9 cellular contexts compared by ENCODE assay signal in the genomic region with DNA sequence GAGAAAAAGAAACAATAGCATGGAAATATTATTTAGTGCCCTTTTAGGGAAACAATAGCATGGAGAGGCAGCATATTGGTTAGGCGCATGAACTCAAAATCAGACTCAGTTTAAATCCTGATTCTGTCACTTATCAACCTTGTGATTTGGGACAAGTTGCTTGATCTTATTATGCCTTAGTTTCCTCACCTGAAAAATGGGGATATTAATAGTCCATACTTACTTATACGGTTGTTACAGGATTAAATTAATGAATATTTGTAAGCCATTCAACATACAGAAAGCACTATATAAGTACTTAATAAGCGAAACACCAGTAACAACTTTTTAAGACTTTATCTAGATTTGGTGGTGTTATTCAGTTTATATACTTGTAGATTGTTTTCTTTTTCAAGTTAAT. TPM values are rescaled to one million over a fixed set of nuclear protein-coding genes. Genes with fewer than 3 reads are reported as not detected.
DNase-seq lines count a peak whose midpoint lies in the region; ATAC-seq, FAIRE-seq and TF ChIP-seq lines count a peak whose summit lies in the region.
"Had no signal": no experiment of that assay in that cellular context is flagged by ENCODE, and none has a peak within 500 bp of the region (broad histone marks: within the 10 kb centered on the region; RNA-seq: fewer than 3 reads in every experiment).

No MANE protein-coding gene starts in this region.

- H3K4me1 ChIP-seq in BE2C: peaks cover 3% of the 10 kb centered on the region; the same call in 1 of the 2 replicates
- H3K4me1 ChIP-seq in IMR-90 (ENCODE audit: control insufficient read depth, insufficient read depth, low read length): peaks cover 10% of the 10 kb centered on the region; the same call in 1 of the 2 replicates

- peak overlapping the region; percentile 44; the same call in 1 of the 2 replicates for H4K91ac ChIP-seq in IMR-90 (ENCODE audit: insufficient read depth, low read depth, low read length)

- no peak overlapping the region for H3K18ac ChIP-seq in IMR-90 (ENCODE audit: low read depth, low read length)

- ATAC-seq in IMR-90 (ENCODE audit: low read depth): no peak
- no peak for ATAC-seq in naive thymus-derived CD8-positive, alpha-beta T cell
- no peak for ATAC-seq in HG03097 (IDR thresholded peaks at IDR 0.05; ENCODE audit: low FRiP score, unreplicated experiment)

- H4K5ac ChIP-seq in IMR-90 (ENCODE audit: low read depth, low read length): peak overlapping the region; percentile 27; the same call in 1 of the 2 replicates

- no peaks in the 10 kb centered on the region for H3K9me3 Mint-ChIP-seq in naive thymus-derived CD8-positive, alpha-beta T cell

- no peak overlapping the region for H2AK9ac ChIP-seq in IMR-90 (replicated peaks; ENCODE audit: low read depth, low read length, poor library complexity)

- no peak overlapping the region for H2AFZ ChIP-seq in IMR-90 (replicated peaks; ENCODE audit: low read length, poor library complexity)

- FAIRE-seq in frontal cortex (lab: Jason Lieb, UNC): no peak

- DNase-seq in BE2C (no peak), IMR-90 (no peak), brain microvascular endothelial cell (no peak), AML-193 (lab: John Stamatoyannopoulos, UW) (no peak), frontal cortex (ENCODE audit: low spot score in 2 of 2) (no peak)
- DNase-seq in naive thymus-derived CD8-positive, alpha-beta T cell: no peak
- DNase-seq in stimulated activated CD8-positive, alpha-beta memory T cell treated with anti-CD3 and anti-CD28 coated beads, Interleukin-4, amount 100 ng/mL, for 48 hours: no peak
- DNase-seq: left lung had no signal

- CTCF ChIA-PET in IMR-90 (lab: Yijun Ruan, JAX): no interaction called here

- peak overlapping the region; percentile 94 to 96; a peak in 3 of 4 replicates for H4K8ac ChIP-seq in IMR-90 (ENCODE audit: low read depth in 2 of 2, low read length in 2 of 2)

- peaks cover 26 to 51% (median 46%) of the 10 kb centered on the region in 4 donors for H3K4me1 Mint-ChIP-seq in naive thymus-derived CD8-positive, alpha-beta T cell

- H3K36me3 ChIP-seq in BE2C: no peaks in the 10 kb centered on the region
- peaks cover 4% of the 10 kb centered on the region; the same call in 1 of the 2 replicates for H3K36me3 ChIP-seq in IMR-90 (ENCODE audit: control insufficient read depth, insufficient read depth, low read length)
- no peaks in the 10 kb centered on the region for H3K36me3 ChIP-seq in brain microvascular endothelial cell (replicated peaks)

- 100% methylated on average over 1 of the region's 3 CpGs; no CpG with 5 or more reads in 1 of the 2 experiments for WGBS in IMR-90 (ENCODE audit: extremely low coverage in 2 of 2, insufficient read length in 1 of 2), 2 experiments

- H2AK5ac ChIP-seq in IMR-90 (ENCODE audit: low read depth, low read length): no peak overlapping the region

- H2BK20ac ChIP-seq in IMR-90 (ENCODE audit: low read depth, low read length): no peak overlapping the region

- peak overlapping the region; percentile 82; the same call in 1 of the 2 replicates for H3K9ac ChIP-seq in IMR-90 (ENCODE audit: low read depth, low read length)

- H3K27me3 ChIP-seq in BE2C (no peaks in the 10 kb centered on the region), IMR-90 (ENCODE audit: control insufficient read depth, insufficient read depth, low read length) (no peaks in the 10 kb centered on the region), brain microvascular endothelial cell (replicated peaks) (no peaks in the 10 kb centered on the region)
- H3K27me3 ChIP-seq: left lung had no signal

- H4K20me1 ChIP-seq in IMR-90 (ENCODE audit: insufficient read depth, low read length): no peaks in the 10 kb centered on the region

- peak overlapping the region; percentile 87 for H3K14ac ChIP-seq in IMR-90 (replicated peaks; ENCODE audit: low read depth, low read length)

- H3K4ac ChIP-seq in IMR-90 (ENCODE audit: low read depth, low read length): peak overlapping the region; percentile 84; the same call in 1 of the 2 replicates

- H3K27ac Mint-ChIP-seq in naive thymus-derived CD8-positive, alpha-beta T cell: peak overlapping the region in 4 of 10 donors; percentile 56 to 100 (median 96)

- no peaks in the 10 kb centered on the region for H3K9me1 ChIP-seq in IMR-90 (ENCODE audit: insufficient read depth, low read length)

- H3K27ac ChIP-seq in IMR-90 (ENCODE audit: insufficient read depth, low read length): no peak overlapping the region
- no peak overlapping the region for H3K27ac ChIP-seq in brain microvascular endothelial cell

- POLR2A ChIA-PET in IMR-90 (lab: Charles Lee; ENCODE audit: unreplicated experiment): no interaction called here
- POLR2A ChIA-PET in naive thymus-derived CD8-positive, alpha-beta T cell (lab: Charles Lee): no interaction called here

- peaks cover 0 to 24% (median 13%) of the 10 kb centered on the region in 3 donors for H3K36me3 Mint-ChIP-seq in naive thymus-derived CD8-positive, alpha-beta T cell

- TF ChIP-seq POLR2A in IMR-90 (IDR thresholded peaks at IDR 0.05; ENCODE audit: low read depth, low read length): no peak

- in situ Hi-C loops in IMR-90 (cut with MboI; ENCODE audit: low sequenced_read_pairs) (no loop called here), brain microvascular endothelial cell (cut with HindIII; ENCODE audit: low pct_ligation_motif_present, low sequenced_read_pairs) (no loop called here)

- peak overlapping the region; percentile 95 to 100 (median 98) for H3K4me3 Mint-ChIP-seq in naive thymus-derived CD8-positive, alpha-beta T cell

- intact Hi-C loops in IMR-90 (cut with micrococcal nuclease): loop anchor here (5.0 to 10.0 kb wide), 2 partner anchors 120 to 418 kb away; a partner anchor contains a TSS

- peaks cover 0 to 19% (median 9%) of the 10 kb centered on the region in 5 donors for H3K27me3 Mint-ChIP-seq in naive thymus-derived CD8-positive, alpha-beta T cell

- dilution Hi-C loops in IMR-90 (cut with HindIII; ENCODE audit: low sequenced_read_pairs, unreplicated experiment): no loop called here

- peak overlapping the region; percentile 70; the same call in 1 of the 2 replicates for H3K23ac ChIP-seq in IMR-90 (ENCODE audit: low read depth, low read length)

- TF ChIP-seq CTCF in BE2C (IDR thresholded peaks at IDR 0.05; ENCODE audit: low read depth, low read length) (no peak), IMR-90 (conservative IDR thresholded peaks at IDR 0.05; ENCODE audit: low read depth, low read length) (no peak), brain microvascular endothelial cell (IDR thresholded peaks at IDR 0.05; ENCODE audit: low read depth, low read length, missing control alignments) (no peak)

- H2BK15ac ChIP-seq in IMR-90 (ENCODE audit: low read depth, low read length): no peak overlapping the region

- H2BK120ac ChIP-seq in IMR-90 (ENCODE audit: low read depth, low read length): peak overlapping the region; percentile 47

- peaks cover 14 to 38% of the 10 kb centered on the region in 2 experiments for H3K79me1 ChIP-seq in IMR-90 (ENCODE audit: low read depth in 1 of 2, low read length in 2 of 2)

- no peak for TF ChIP-seq RAD21 in IMR-90 (IDR thresholded peaks at IDR 0.05; ENCODE audit: low read length)

- H3K4me2 ChIP-seq in IMR-90 (ENCODE audit: low read depth, low read length): peak overlapping the region; percentile 92

- no TSS peak for BruUV-seq in IMR-90 (replicated peaks; lab: Mats Ljungman, UMichigan)

- peak overlapping the region; percentile 92 for H3K4me3 ChIP-seq in BE2C (ENCODE audit: low read depth, low read length)
- H3K4me3 ChIP-seq in IMR-90 (ENCODE audit: insufficient read depth, low read depth, low read length): peak overlapping the region; percentile 59; the same call in 1 of the 2 replicates
- H3K4me3 ChIP-seq in brain microvascular endothelial cell (ENCODE audit: low read depth, low read length): peak overlapping the region; percentile 76

- no peaks in the 10 kb centered on the region for H3K9me3 ChIP-seq in BE2C
- no peaks in the 10 kb centered on the region for H3K9me3 ChIP-seq in IMR-90 (ENCODE audit: control insufficient read depth, insufficient read depth, low read length)
- H3K9me3 ChIP-seq: left lung had no signal

- H2BK5ac ChIP-seq in IMR-90 (ENCODE audit: low read depth, low read length, poor library complexity, severe bottlenecking): peak overlapping the region; percentile 91

- peak overlapping the region; percentile 94; the same call in 1 of the 2 replicates for H3K56ac ChIP-seq in IMR-90 (ENCODE audit: extremely low read depth, insufficient read depth, low read length)

TF ChIP-seq in IMR-90, 13 proteins besides CTCF, POLR2A, EP300 and RAD21:
- TF ChIP-seq RCOR1 (IDR thresholded peaks at IDR 0.05; ENCODE audit: insufficient replicate concordance, low read length) (no peak), NFE2L2 (IDR thresholded peaks at IDR 0.05; ENCODE audit: low read depth, low read length) (no peak), SMC3 (IDR thresholded peaks at IDR 0.05; ENCODE audit: low read depth, low read length) (no peak), RFX5 (IDR thresholded peaks at IDR 0.05; ENCODE audit: low read depth, low read length) (no peak)
- TF ChIP-seq, protein P1, sequence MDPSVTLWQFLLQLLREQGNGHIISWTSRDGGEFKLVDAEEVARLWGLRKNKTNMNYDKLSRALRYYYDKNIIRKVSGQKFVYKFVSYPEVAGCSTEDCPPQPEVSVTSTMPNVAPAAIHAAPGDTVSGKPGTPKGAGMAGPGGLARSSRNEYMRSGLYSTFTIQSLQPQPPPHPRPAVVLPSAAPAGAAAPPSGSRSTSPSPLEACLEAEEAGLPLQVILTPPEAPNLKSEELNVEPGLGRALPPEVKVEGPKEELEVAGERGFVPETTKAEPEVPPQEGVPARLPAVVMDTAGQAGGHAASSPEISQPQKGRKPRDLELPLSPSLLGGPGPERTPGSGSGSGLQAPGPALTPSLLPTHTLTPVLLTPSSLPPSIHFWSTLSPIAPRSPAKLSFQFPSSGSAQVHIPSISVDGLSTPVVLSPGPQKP (IDR thresholded peaks at IDR 0.05; ENCODE audit: borderline replicate concordance, low read depth, low read length): no peak

RNA-seq across cellular contexts. Expression of a gene that starts 1.2 kb away (rescaled TPM):
- 53.2 TPM for polyA plus RNA-seq in BE2C (2012; ENCODE audit: insufficient read depth, insufficient read length, low read depth)
- total RNA-seq in IMR-90 (2012; rRNA removed) (45.0 and 80.3 TPM in 2 replicates), frontal cortex (30.2 TPM)
- polyA plus RNA-seq in IMR-90 (2012; rRNA removed): 26.7 and 32.4 TPM in 2 replicates
- 59.8 and 60.1 TPM in 2 replicates for polyA plus RNA-seq in IMR-90 (2012; cell fraction: cytosol; rRNA removed)
- 18.1 and 26.0 TPM in 2 replicates for polyA plus RNA-seq in IMR-90 (2012; cell fraction: nucleus; rRNA removed; ENCODE audit: low replicate concordance)
- 10 to 100 TPM; 46.1 to 47.1 TPM for total RNA-seq in naive thymus-derived CD8-positive, alpha-beta T cell
- polyA plus RNA-seq in naive thymus-derived CD8-positive, alpha-beta T cell: 10 to 100 TPM; 48.7 to 63.8 (median 51.2) TPM

RNA-seq across cellular contexts. Expression of a gene that starts 15.2 kb away (rescaled TPM):
- polyA plus RNA-seq in BE2C (2012; ENCODE audit: insufficient read depth, insufficient read length, low read depth): 5.2 TPM
- total RNA-seq in IMR-90 (2012; rRNA removed) (2.3 and 3.3 TPM in 2 replicates), frontal cortex (13.9 TPM)
- polyA plus RNA-seq in IMR-90 (2012; rRNA removed): 4.1 and 4.2 TPM in 2 replicates
- polyA plus RNA-seq in IMR-90 (2012; cell fraction: cytosol; rRNA removed): 1.9 and 2.2 TPM in 2 replicates
- polyA plus RNA-seq in IMR-90 (2012; cell fraction: nucleus; rRNA removed; ENCODE audit: low replicate concordance): 7.8 and 14.6 TPM in 2 replicates
- total RNA-seq in naive thymus-derived CD8-positive, alpha-beta T cell: under 1 TPM; 0.49 to 0.60 TPM
- 1 to 10 TPM in 1 of 3 donors, not detected in 2; 2.9 TPM for polyA plus RNA-seq in naive thymus-derived CD8-positive, alpha-beta T cell
